In genomic region chr10:6120691-6121090, GRCh38 we compare ENCODE assay signal across 15 cellular contexts. TPM values are rescaled to one million over a fixed set of nuclear protein-coding genes. Genes with fewer than 3 reads are reported as not detected.
DNase-seq lines count a peak whose midpoint lies in the region; ATAC-seq and TF ChIP-seq lines count a peak whose summit lies in the region.
"Had no signal": no experiment of that assay in that cellular context is flagged by ENCODE, and none has a peak within 500 bp of the region (broad histone marks: within the 10 kb centered on the region; RNA-seq: fewer than 3 reads in every experiment).

No MANE protein-coding gene starts in this region.

- no peak for TF ChIP-seq POLR2A in gastrocnemius medialis (IDR thresholded peaks at IDR 0.05)

- ATAC-seq in GM23338 (peak; percentile 62), gastrocnemius medialis (peak; percentile 21 to 40)
- ATAC-seq in activated T-helper 17 cell treated with anti-CD3 and anti-CD28 coated beads, Interleukin-2, amount 50 U/mL, for 72 hours (replicated peaks), result no peak
- ATAC-seq in natural killer cell treated with Interleukin-12 subunit alpha and Interleukin-12 subunit beta and Interleukin-15 and Interleukin-18, amount 100 ng/mL, for 72 hours, result no peak

- H3K4me2 ChIP-seq in GM23338, result no peak overlapping the region

- H3K27ac Mint-ChIP-seq in GM23338, result no peak overlapping the region
- H3K27ac Mint-ChIP-seq in activated T-helper 17 cell treated with anti-CD3 and anti-CD28 coated beads, Interleukin-2, amount 50 U/mL, for 72 hours, result peak overlapping the region; percentile 58
- H3K27ac Mint-ChIP-seq in natural killer cell treated with Interleukin-12 subunit alpha and Interleukin-12 subunit beta and Interleukin-15 and Interleukin-18, amount 100 ng/mL, for 72 hours, result no peak overlapping the region

- H3K27me3 Mint-ChIP-seq in GM23338 (ENCODE audit: insufficient read depth, low read depth, poor library complexity), result peaks cover 9% of the 10 kb centered on the region
- H3K27me3 Mint-ChIP-seq in activated T-helper 17 cell treated with anti-CD3 and anti-CD28 coated beads, Interleukin-2, amount 50 U/mL, for 72 hours, result no peaks in the 10 kb centered on the region
- peaks cover under 1 to 7% of the 10 kb centered on the region in 2 donors for H3K27me3 Mint-ChIP-seq in natural killer cell treated with Interleukin-12 subunit alpha and Interleukin-12 subunit beta and Interleukin-15 and Interleukin-18, amount 100 ng/mL, for 72 hours
- H3K27me3 Mint-ChIP-seq: CD4-positive, alpha-beta T cell had no signal

- H3K9me3 Mint-ChIP-seq in GM23338, result no peaks in the 10 kb centered on the region
- no peaks in the 10 kb centered on the region for H3K9me3 Mint-ChIP-seq in activated T-helper 17 cell treated with anti-CD3 and anti-CD28 coated beads, Interleukin-2, amount 50 U/mL, for 72 hours
- no peaks in the 10 kb centered on the region for H3K9me3 Mint-ChIP-seq in natural killer cell treated with Interleukin-12 subunit alpha and Interleukin-12 subunit beta and Interleukin-15 and Interleukin-18, amount 100 ng/mL, for 72 hours
- H3K9me3 Mint-ChIP-seq: CD4-positive, alpha-beta T cell had no signal

- H3K27ac ChIP-seq in GM23338 (ENCODE audit: low read depth) (0 out of 2 replicates have a peak overlapping the region, but pooled peaks have one; percentile 53), gastrocnemius medialis (peak overlapping the region; percentile 56 to 69 (median 62))
- H3K27ac ChIP-seq: epithelial cell of prostate, SJCRH30 had no signal

- H3K4me3 ChIP-seq in GM23338, result no peak overlapping the region
- H3K4me3 ChIP-seq in gastrocnemius medialis, result no peak overlapping the region
- H3K4me3 ChIP-seq: SJCRH30 had no signal

- DNase-seq in GM23338 (ENCODE audit: low spot score) (no peak), islet precursor cell (peak; percentile 52), gastrocnemius medialis (no peak), DMS153 treated with DMSO at 0.1 percent for 48 hours (lab: John Stamatoyannopoulos, UW; ENCODE audit: unreplicated experiment) (no peak), globus pallidus (ENCODE audit: low spot score) (no peak), NCI-H345 treated with DMSO at 0.1 percent for 48 hours (lab: John Stamatoyannopoulos, UW; ENCODE audit: unreplicated experiment) (no peak)
- no peak for DNase-seq in natural killer cell treated with Interleukin-12 subunit alpha and Interleukin-12 subunit beta and Interleukin-15 and Interleukin-18, amount 100 ng/mL, for 72 hours (ENCODE audit: low spot score)
- DNase-seq: activated naive CD4-positive, alpha-beta T cell treated with Interleukin-2 at 50 U/mL for 16 hours; CD4-positive, alpha-beta T cell; central memory CD4-positive, alpha-beta T cell; NCI-H2029 treated with DMSO at 0.1 percent for 48 hours; stimulated activated CD4-positive, alpha-beta T cell treated with anti-CD3 and anti-CD28 coated beads, Interleukin-4, amount 100 ng/mL, for 1 hour had no signal

- intact Hi-C loops in gastrocnemius medialis (cut with DNase I; ENCODE audit: low total_unique reads), result no loop called here

- in situ Hi-C loops in gastrocnemius medialis (cut with MboI; ENCODE audit: low sequenced_read_pairs in 4 of 4), result no loop called here

- no peaks in the 10 kb centered on the region for H3K9me2 ChIP-seq in GM23338 (ENCODE audit: insufficient read depth)

- no peaks in the 10 kb centered on the region for H3F3A ChIP-seq in GM23338 (replicated peaks; ENCODE audit: low read depth)

- H3K4me1 ChIP-seq in GM23338 (ENCODE audit: insufficient read depth), result no peaks in the 10 kb centered on the region; the same call in 1 of the 2 replicates
- H3K4me1 ChIP-seq in gastrocnemius medialis, result peaks cover 41 to 44% of the 10 kb centered on the region in 2 donors

- no peaks in the 10 kb centered on the region for H3K79me2 ChIP-seq in GM23338 (replicated peaks; ENCODE audit: insufficient read depth)

- H3K4me1 Mint-ChIP-seq in GM23338, result peaks cover 14% of the 10 kb centered on the region
- H3K4me1 Mint-ChIP-seq in activated T-helper 17 cell treated with anti-CD3 and anti-CD28 coated beads, Interleukin-2, amount 50 U/mL, for 72 hours, result peaks cover 26% of the 10 kb centered on the region
- peaks cover 23 to 27% of the 10 kb centered on the region in 2 donors for H3K4me1 Mint-ChIP-seq in natural killer cell treated with Interleukin-12 subunit alpha and Interleukin-12 subunit beta and Interleukin-15 and Interleukin-18, amount 100 ng/mL, for 72 hours (ENCODE audit: low read depth in 2 of 2)

- peaks cover 12% of the 10 kb centered on the region; the same call in 1 of the 2 replicates for H3K36me3 ChIP-seq in GM23338 (ENCODE audit: insufficient read depth)
- H3K36me3 ChIP-seq in gastrocnemius medialis, result no peaks in the 10 kb centered on the region

- peaks cover 11% of the 10 kb centered on the region; the same call in 2 of the 3 replicates for H3K36me3 Mint-ChIP-seq in GM23338 (ENCODE audit: low read depth)
- peaks cover 13% of the 10 kb centered on the region for H3K36me3 Mint-ChIP-seq in activated T-helper 17 cell treated with anti-CD3 and anti-CD28 coated beads, Interleukin-2, amount 50 U/mL, for 72 hours (ENCODE audit: low read depth)
- no peaks in the 10 kb centered on the region for H3K36me3 Mint-ChIP-seq in natural killer cell treated with Interleukin-12 subunit alpha and Interleukin-12 subunit beta and Interleukin-15 and Interleukin-18, amount 100 ng/mL, for 72 hours

- H2AFZ ChIP-seq in GM23338, result no peak overlapping the region; the same call in 1 of the 2 replicates

- no peaks in the 10 kb centered on the region; the same call in 1 of the 2 replicates for H4K20me1 ChIP-seq in GM23338 (replicated peaks; ENCODE audit: insufficient read depth)

- H3K27me3 ChIP-seq in GM23338 (ENCODE audit: insufficient read depth) (no peaks in the 10 kb centered on the region), gastrocnemius medialis (no peaks in the 10 kb centered on the region)
- H3K27me3 ChIP-seq: SJCRH30 had no signal

- H3K4me3 Mint-ChIP-seq in GM23338, result no peak overlapping the region
- H3K4me3 Mint-ChIP-seq in activated T-helper 17 cell treated with anti-CD3 and anti-CD28 coated beads, Interleukin-2, amount 50 U/mL, for 72 hours, result no peak overlapping the region
- H3K4me3 Mint-ChIP-seq in natural killer cell treated with Interleukin-12 subunit alpha and Interleukin-12 subunit beta and Interleukin-15 and Interleukin-18, amount 100 ng/mL, for 72 hours, result no peak overlapping the region
- H3K4me3 Mint-ChIP-seq: CD4-positive, alpha-beta T cell had no signal

- H3K9me3 ChIP-seq in gastrocnemius medialis, result no peaks in the 10 kb centered on the region
- H3K9me3 ChIP-seq: SJCRH30 had no signal

- TF ChIP-seq CTCF in GM23338 (conservative IDR thresholded peaks at IDR 0.05; ENCODE audit: low read depth in 2 of 2) (no peak), gastrocnemius medialis (IDR thresholded peaks at IDR 0.05 in 4 of 5, conservative IDR thresholded peaks at IDR 0.05 in 1 of 5) (no peak)

TF ChIP-seq in GM23338, 12 proteins besides CTCF, POLR2A, EP300 and RAD21 (continues in another document):
- TF ChIP-seq CREB1 (CRISPR knock-in tag; IDR thresholded peaks at IDR 0.05; ENCODE audit: low read depth), result no peak
- TF ChIP-seq REST (IDR thresholded peaks at IDR 0.05; ENCODE audit: unreplicated experiment), result no peak
- TF ChIP-seq ZNF114 (CRISPR knock-in tag; IDR thresholded peaks at IDR 0.05), result no peak
- no peak for TF ChIP-seq JUNB (IDR thresholded peaks at IDR 0.05; ENCODE audit: unreplicated experiment)
- no peak for TF ChIP-seq STAT1 (IDR thresholded peaks at IDR 0.05; ENCODE audit: unreplicated experiment)
- no peak for TF ChIP-seq EZH2 (IDR thresholded peaks at IDR 0.05; ENCODE audit: low read depth, unreplicated experiment)
- TF ChIP-seq NANOG (IDR thresholded peaks at IDR 0.05; ENCODE audit: borderline replicate concordance), result no peak
- TF ChIP-seq ZNF331 (CRISPR knock-in tag; IDR thresholded peaks at IDR 0.05; ENCODE audit: low read depth), result no peak
- TF ChIP-seq POLR2AphosphoS5 (IDR thresholded peaks at IDR 0.05; ENCODE audit: low read depth), result no peak

RNA-seq across cellular contexts. Expression of gene RBM17, which starts 31.9 kb away (rescaled TPM):
- 54.7 and 90.5 TPM in 2 replicates for total RNA-seq in GM23338 (2014; rRNA removed; shearing (Covaris generic))
- polyA plus RNA-seq in GM23338 (2016; fragmentation: Nextera tagmentation; extraction: Ambion mirVana), result 257 and 281 TPM in 2 replicates
- total RNA-seq in activated T-helper 17 cell treated with anti-CD3 and anti-CD28 coated beads, Interleukin-2, amount 50 U/mL, for 72 hours, result 100 to 1,000 TPM; 157 to 253 TPM
- total RNA-seq in gastrocnemius medialis, result 10 to 100 TPM; 53.2 to 67.4 (median 60.1) TPM
- 100 to 1,000 TPM; 195 to 294 TPM for total RNA-seq in natural killer cell treated with Interleukin-12 subunit alpha and Interleukin-12 subunit beta and Interleukin-15 and Interleukin-18, amount 100 ng/mL, for 72 hours

RNA-seq across cellular contexts. Expression of gene IL2RA, which starts 58.5 kb away (rescaled TPM):
- total RNA-seq in GM23338 (2014; rRNA removed; shearing (Covaris generic)), result not detected in 2 replicates
- not detected in 2 replicates for polyA plus RNA-seq in GM23338 (2016; fragmentation: Nextera tagmentation; extraction: Ambion mirVana)
- 1,000 to 10,000 TPM; 1,342 to 1,348 TPM for total RNA-seq in activated T-helper 17 cell treated with anti-CD3 and anti-CD28 coated beads, Interleukin-2, amount 50 U/mL, for 72 hours
- 1 to 10 TPM in 1 of 4 donors, not detected in 3; 2.1 TPM for total RNA-seq in gastrocnemius medialis
- total RNA-seq in natural killer cell treated with Interleukin-12 subunit alpha and Interleukin-12 subunit beta and Interleukin-15 and Interleukin-18, amount 100 ng/mL, for 72 hours, result 1,000 to 10,000 TPM; 1,064 to 1,187 TPM
- total RNA-seq: SJCRH30 had no signal

Comparison
In these comparisons a context has a peak if more than half of its experiments do, and no peak if none do; other contexts are left out.
1. ATAC-seq: peak in GM23338 (single experiment) and gastrocnemius medialis (2 of 2); none in activated T-helper 17 cell treated with anti-CD3 and anti-CD28 coated beads, Interleukin-2, amount 50 U/mL, for 72 hours (single experiment) and natural killer cell treated with Interleukin-12 subunit alpha and Interleukin-12 subunit beta and Interleukin-15 and Interleukin-18, amount 100 ng/mL, for 72 hours (0 of 2).
2. RNA of gene IL2RA, which starts 58.5 kb away (total RNA-seq): 1,342 to 1,348 TPM in activated T-helper 17 cell treated with anti-CD3 and anti-CD28 coated beads, Interleukin-2, amount 50 U/mL, for 72 hours and 1,064 to 1,187 TPM in natural killer cell treated with Interleukin-12 subunit alpha and Interleukin-12 subunit beta and Interleukin-15 and Interleukin-18, amount 100 ng/mL, for 72 hours; 2.1 TPM in gastrocnemius medialis and not detected in GM23338; every median in the first group is over 100 times any median in the second.